8 cellular contexts compared by ENCODE assay signal in genomic region chr1:116375884-116376733, GRCh38. TPM values are rescaled to one million over a fixed set of nuclear protein-coding genes. Genes with fewer than 3 reads are reported as not detected.
DNase-seq lines count a peak whose midpoint lies in the region; ATAC-seq and TF ChIP-seq lines count a peak whose summit lies in the region.

No MANE protein-coding gene starts in this region.

- peak overlapping the region; percentile 94 for H3K4me3 ChIP-seq in CD4-positive, CD25-positive, alpha-beta regulatory T cell (ENCODE audit: low read depth, low read length)
- peak overlapping the region; percentile 50 to 97 (median 95) for H3K4me3 ChIP-seq in thyroid gland (replicated peaks in 1 of 3)

- H3K27me3 ChIP-seq in CD4-positive, CD25-positive, alpha-beta regulatory T cell (ENCODE audit: control insufficient read depth, insufficient read depth, low read length) = no peaks in the 10 kb centered on the region
- H3K27me3 ChIP-seq in thyroid gland = no peaks in the 10 kb centered on the region

- peaks cover 12 to 70% (median 55%) of the 10 kb centered on the region in 4 donors for H3K4me1 Mint-ChIP-seq in CD4-positive, CD25-positive, alpha-beta regulatory T cell
- peaks cover 69% of the 10 kb centered on the region for H3K4me1 Mint-ChIP-seq in activated CD8-positive, alpha-beta T cell treated with anti-CD3 and anti-CD28 coated beads, Interleukin-2, amount 10 ng/mL, durations not matched to agents 7 days and 5 days (ENCODE audit: low read depth)
- H3K4me1 Mint-ChIP-seq in natural killer cell treated with Interleukin-12 subunit alpha and Interleukin-12 subunit beta and Interleukin-15 and Interleukin-18, amount 100 ng/mL, for 72 hours (ENCODE audit: low read depth in 2 of 2) = peaks cover 66 to 68% of the 10 kb centered on the region in 2 donors

- ATAC-seq in CD4-positive, CD25-positive, alpha-beta regulatory T cell (ENCODE audit: low read depth in 2 of 2) = no peak
- no peak for ATAC-seq in activated CD8-positive, alpha-beta T cell treated with anti-CD3 and anti-CD28 coated beads, Interleukin-2, amount 10 ng/mL, durations not matched to agents 7 days and 5 days
- ATAC-seq in natural killer cell treated with Interleukin-12 subunit alpha and Interleukin-12 subunit beta and Interleukin-15 and Interleukin-18, amount 100 ng/mL, for 72 hours = no peak
- ATAC-seq in HG02678 (IDR thresholded peaks at IDR 0.05; ENCODE audit: unreplicated experiment) = no peak

- TF ChIP-seq POLR2A in thyroid gland (IDR thresholded peaks at IDR 0.05) = peak; percentile 64 to 83

- CTCF ChIA-PET in activated CD8-positive, alpha-beta T cell treated with anti-CD3 and anti-CD28 coated beads, Interleukin-2, amount 10 ng/mL, durations not matched to agents 7 days and 5 days (lab: Charles Lee) = interaction anchor here (0.9 to 4.3 kb wide), 16 partner anchors 10 to 237 kb away, joined by 3 to 19 read pairs (median 4); no protein-coding TSS in a partner anchor

- POLR2A ChIA-PET in activated CD8-positive, alpha-beta T cell treated with anti-CD3 and anti-CD28 coated beads, Interleukin-2, amount 10 ng/mL, durations not matched to agents 7 days and 5 days (lab: Charles Lee) = interaction anchor here (0.6 to 4.2 kb wide), 7 partner anchors 13 to 129 kb away, joined by 3 to 27 read pairs (median 4); no protein-coding TSS in a partner anchor

- 14 to 17% methylated on average over 9 of the region's 9 CpGs for WGBS in thyroid gland, 2 donors

- no peaks in the 10 kb centered on the region for H3K9me3 ChIP-seq in CD4-positive, CD25-positive, alpha-beta regulatory T cell (ENCODE audit: control insufficient read depth in 2 of 2, low read length in 2 of 2)
- H3K9me3 ChIP-seq in KOPT-K1 (ENCODE audit: insufficient read depth, low read length, poor library complexity, severe bottlenecking) = no peaks in the 10 kb centered on the region
- H3K9me3 ChIP-seq in thyroid gland = no peaks in the 10 kb centered on the region

- H3K27ac Mint-ChIP-seq in CD4-positive, CD25-positive, alpha-beta regulatory T cell = peak overlapping the region; percentile 95 to 96 (median 96)
- H3K27ac Mint-ChIP-seq in activated CD8-positive, alpha-beta T cell treated with anti-CD3 and anti-CD28 coated beads, Interleukin-2, amount 10 ng/mL, durations not matched to agents 7 days and 5 days = peak overlapping the region; percentile 88
- H3K27ac Mint-ChIP-seq in natural killer cell treated with Interleukin-12 subunit alpha and Interleukin-12 subunit beta and Interleukin-15 and Interleukin-18, amount 100 ng/mL, for 72 hours = peak overlapping the region; percentile 71 to 88

- intact Hi-C loops in thyroid gland (cut with DNase I) = loop anchor here (10.0 kb wide), 1 partner anchor 141 kb away; no protein-coding TSS in a partner anchor

- H3K4me3 Mint-ChIP-seq in CD4-positive, CD25-positive, alpha-beta regulatory T cell = peak overlapping the region; percentile 87 to 99 (median 98)
- peak overlapping the region; percentile 92 for H3K4me3 Mint-ChIP-seq in activated CD8-positive, alpha-beta T cell treated with anti-CD3 and anti-CD28 coated beads, Interleukin-2, amount 10 ng/mL, durations not matched to agents 7 days and 5 days
- peak overlapping the region; percentile 70 for H3K4me3 Mint-ChIP-seq in natural killer cell treated with Interleukin-12 subunit alpha and Interleukin-12 subunit beta and Interleukin-15 and Interleukin-18, amount 100 ng/mL, for 72 hours

- H3K27me3 Mint-ChIP-seq in CD4-positive, CD25-positive, alpha-beta regulatory T cell = peaks cover 5% of the 10 kb centered on the region
- peaks cover 6% of the 10 kb centered on the region for H3K27me3 Mint-ChIP-seq in activated CD8-positive, alpha-beta T cell treated with anti-CD3 and anti-CD28 coated beads, Interleukin-2, amount 10 ng/mL, durations not matched to agents 7 days and 5 days (ENCODE audit: low read depth)
- no peaks in the 10 kb centered on the region for H3K27me3 Mint-ChIP-seq in natural killer cell treated with Interleukin-12 subunit alpha and Interleukin-12 subunit beta and Interleukin-15 and Interleukin-18, amount 100 ng/mL, for 72 hours

- peaks cover 70% of the 10 kb centered on the region for H3K4me1 ChIP-seq in CD4-positive, CD25-positive, alpha-beta regulatory T cell (ENCODE audit: control insufficient read depth, insufficient read depth, low read length, poor library complexity, severe bottlenecking)
- peaks cover 49 to 51% of the 10 kb centered on the region in 2 donors for H3K4me1 ChIP-seq in thyroid gland

- peak; percentile 13 to 55 (median 19) for DNase-seq in CD4-positive, CD25-positive, alpha-beta regulatory T cell
- peak; percentile 51 for DNase-seq in activated CD8-positive, alpha-beta T cell treated with anti-CD3 and anti-CD28 coated beads, Interleukin-2, amount 10 ng/mL, durations not matched to agents 7 days and 5 days
- peak; percentile 82 for DNase-seq in fibroblast of gingiva (ENCODE audit: low read depth)
- DNase-seq in natural killer cell treated with Interleukin-12 subunit alpha and Interleukin-12 subunit beta and Interleukin-15 and Interleukin-18, amount 100 ng/mL, for 72 hours (ENCODE audit: low spot score) = no peak
- DNase-seq in thyroid gland = peak; percentile 86 to 90
- DNase-seq in NCI-H1417 (lab: John Stamatoyannopoulos, UW) = no peak

- H3K36me3 Mint-ChIP-seq in CD4-positive, CD25-positive, alpha-beta regulatory T cell = peaks cover 4% of the 10 kb centered on the region
- H3K36me3 Mint-ChIP-seq in activated CD8-positive, alpha-beta T cell treated with anti-CD3 and anti-CD28 coated beads, Interleukin-2, amount 10 ng/mL, durations not matched to agents 7 days and 5 days (ENCODE audit: low read depth) = peaks cover 30% of the 10 kb centered on the region
- no peaks in the 10 kb centered on the region for H3K36me3 Mint-ChIP-seq in natural killer cell treated with Interleukin-12 subunit alpha and Interleukin-12 subunit beta and Interleukin-15 and Interleukin-18, amount 100 ng/mL, for 72 hours

- H3K27ac ChIP-seq in CD4-positive, CD25-positive, alpha-beta regulatory T cell (ENCODE audit: insufficient read depth, low read length, poor library complexity, severe bottlenecking) = peak overlapping the region; percentile 94
- H3K27ac ChIP-seq in KOPT-K1 (ENCODE audit: low read depth, low read length, poor library complexity, severe bottlenecking) (peak overlapping the region; percentile 90), thyroid gland (peak overlapping the region; percentile 97 to 99 (median 98))

- peaks cover 3% of the 10 kb centered on the region for H3K36me3 ChIP-seq in CD4-positive, CD25-positive, alpha-beta regulatory T cell (ENCODE audit: control insufficient read depth, insufficient read depth, low read length)
- 0 out of 2 replicates have a peak, but pooled peaks cover 11% of the 10 kb centered on the region for H3K36me3 ChIP-seq in KOPT-K1 (ENCODE audit: insufficient read depth, low read length)
- H3K36me3 ChIP-seq in thyroid gland = no peaks in the 10 kb centered on the region

- H3K9me3 Mint-ChIP-seq in CD4-positive, CD25-positive, alpha-beta regulatory T cell = no peaks in the 10 kb centered on the region
- no peaks in the 10 kb centered on the region for H3K9me3 Mint-ChIP-seq in activated CD8-positive, alpha-beta T cell treated with anti-CD3 and anti-CD28 coated beads, Interleukin-2, amount 10 ng/mL, durations not matched to agents 7 days and 5 days (ENCODE audit: insufficient read depth)
- H3K9me3 Mint-ChIP-seq in natural killer cell treated with Interleukin-12 subunit alpha and Interleukin-12 subunit beta and Interleukin-15 and Interleukin-18, amount 100 ng/mL, for 72 hours = no peaks in the 10 kb centered on the region

- TF ChIP-seq CTCF in thyroid gland (IDR thresholded peaks at IDR 0.05) = no peak

RNA-seq across cellular contexts. Expression of gene ATP1A1, which starts 3.1 kb away (rescaled TPM):
- 228 TPM for total RNA-seq in CD4-positive, CD25-positive, alpha-beta regulatory T cell
- polyA plus RNA-seq in CD4-positive, CD25-positive, alpha-beta regulatory T cell = 10 to 100 TPM; 52.4 to 63.8 (median 58.8) TPM
- total RNA-seq in activated CD8-positive, alpha-beta T cell treated with anti-CD3 and anti-CD28 coated beads, Interleukin-2, amount 10 ng/mL, durations not matched to agents 7 days and 5 days = 100 to 1,000 TPM; 203 to 204 TPM
- total RNA-seq in natural killer cell treated with Interleukin-12 subunit alpha and Interleukin-12 subunit beta and Interleukin-15 and Interleukin-18, amount 100 ng/mL, for 72 hours = 100 to 1,000 TPM; 208 to 285 TPM
- total RNA-seq in thyroid gland = 1,000 to 10,000 TPM in 3 of 4 donors, 100 to 1,000 TPM in 1; 770 to 1,450 (median 1,316) TPM

Comparison
In these comparisons a context has a peak if more than half of its experiments do, and no peak if none do; other contexts are left out.
1. DNase-seq: peak in CD4-positive, CD25-positive, alpha-beta regulatory T cell (3 of 3), activated CD8-positive, alpha-beta T cell treated with anti-CD3 and anti-CD28 coated beads, Interleukin-2, amount 10 ng/mL, durations not matched to agents 7 days and 5 days (single experiment), fibroblast of gingiva (single experiment) and thyroid gland (2 of 2); none in natural killer cell treated with Interleukin-12 subunit alpha and Interleukin-12 subunit beta and Interleukin-15 and Interleukin-18, amount 100 ng/mL, for 72 hours (single experiment) and NCI-H1417 (0 of 3).
2. Peak in every context shown above with its lines, with median percentiles within 50 percentile points of each other: H3K27ac ChIP-seq, H3K27ac Mint-ChIP-seq and H3K4me3 Mint-ChIP-seq.